ENCODE assay signal across 24 cellular contexts in the genomic region with DNA sequence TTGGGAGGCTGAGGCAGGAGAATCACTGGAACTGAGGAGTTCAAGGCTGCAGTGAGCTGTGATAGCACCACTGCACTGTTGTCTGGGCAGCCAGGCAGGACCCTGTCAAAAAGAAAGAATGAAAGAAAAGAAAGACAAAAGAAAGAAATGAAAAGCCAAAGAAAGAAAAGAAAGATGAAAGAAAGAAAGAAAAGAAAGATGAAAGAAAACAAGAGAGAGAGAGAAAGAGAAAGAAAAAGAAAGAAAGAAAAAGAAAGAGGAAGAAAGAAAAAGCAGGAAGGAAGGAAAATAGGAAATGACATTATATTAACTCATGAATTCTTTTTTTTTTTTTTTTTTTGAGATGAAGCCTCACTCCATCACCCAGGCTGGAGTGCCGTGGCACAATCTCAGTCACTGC. TPM values are rescaled to one million over a fixed set of nuclear protein-coding genes. Genes with fewer than 3 reads are reported as not detected.
DNase-seq lines count a peak whose midpoint lies in the region; ATAC-seq and TF ChIP-seq lines count a peak whose summit lies in the region.
"Had no signal": no experiment of that assay in that cellular context is flagged by ENCODE, and none has a peak within 500 bp of the region (broad histone marks: within the 10 kb centered on the region; RNA-seq: fewer than 3 reads in every experiment).

No MANE protein-coding gene starts in this region.

- H3K36me3 ChIP-seq in BLaER1 treated with 17β-estradiol and CSF1 and Interleukin-3, amounts not matched to agents 10 nM and 100 nM, result peaks cover 0 to 6% (median 0%) of the 10 kb centered on the region in 11 experiments; a peak in 2 of 22 replicates
- no peaks in the 10 kb centered on the region for H3K36me3 ChIP-seq in neutrophil
- H3K36me3 ChIP-seq: BE2C had no signal

- ATAC-seq in activated CD8-positive, alpha-beta T cell treated with anti-CD3 and anti-CD28 coated beads for 36 hours, result no peak
- no peak for ATAC-seq in activated CD8-positive, alpha-beta T cell treated with anti-CD3 and anti-CD28 coated beads, Interleukin-2, amount 10 ng/mL, durations not matched to agents 7 days and 5 days
- no peak for ATAC-seq in activated B cell treated with CpG ODN at 0.5 μM for 24 hours (ENCODE audit: low read depth)
- ATAC-seq: A549, HepG2, Panc1 had no signal

- H3K27ac ChIP-seq in BLaER1 treated with 17β-estradiol and CSF1 and Interleukin-3, amounts not matched to agents 10 nM and 100 nM, result no peak overlapping the region
- peak overlapping the region; percentile 76 for H3K27ac ChIP-seq in neutrophil
- H3K27ac ChIP-seq: A549, HL-60 had no signal

- no peak overlapping the region for H3K27ac Mint-ChIP-seq in activated CD8-positive, alpha-beta T cell treated with anti-CD3 and anti-CD28 coated beads for 36 hours
- H3K27ac Mint-ChIP-seq in activated CD8-positive, alpha-beta T cell treated with anti-CD3 and anti-CD28 coated beads, Interleukin-2, amount 10 ng/mL, durations not matched to agents 7 days and 5 days, result no peak overlapping the region
- peak overlapping the region; percentile 41 for H3K27ac Mint-ChIP-seq in activated B cell treated with CpG ODN at 0.5 μM for 24 hours
- H3K27ac Mint-ChIP-seq: CD4-positive, alpha-beta T cell had no signal

- no peaks in the 10 kb centered on the region for H3K27me3 Mint-ChIP-seq in activated CD8-positive, alpha-beta T cell treated with anti-CD3 and anti-CD28 coated beads for 36 hours
- H3K27me3 Mint-ChIP-seq in activated CD8-positive, alpha-beta T cell treated with anti-CD3 and anti-CD28 coated beads, Interleukin-2, amount 10 ng/mL, durations not matched to agents 7 days and 5 days (ENCODE audit: low read depth), result no peaks in the 10 kb centered on the region
- no peaks in the 10 kb centered on the region for H3K27me3 Mint-ChIP-seq in activated B cell treated with CpG ODN at 0.5 μM for 24 hours
- H3K27me3 Mint-ChIP-seq: CD4-positive, alpha-beta T cell had no signal

- H3K4me2 ChIP-seq in BLaER1 treated with 17β-estradiol and CSF1 and Interleukin-3, amounts not matched to agents 10 nM and 100 nM, result peak overlapping the region; percentile 10 to 69 (median 58); a peak in 21 of 22 replicates
- H3K4me2 ChIP-seq: A549 had no signal

- H3K9me3 ChIP-seq in BLaER1 treated with 17β-estradiol and CSF1 and Interleukin-3, amounts not matched to agents 10 nM and 100 nM (replicated peaks in 1 of 11), result no peaks in the 10 kb centered on the region
- no peaks in the 10 kb centered on the region for H3K9me3 ChIP-seq in neutrophil
- H3K9me3 ChIP-seq: A549, BE2C, Caco-2 had no signal

- TF ChIP-seq CTCF in activated CD8-positive, alpha-beta T cell treated with anti-CD3 and anti-CD28 coated beads for 36 hours (IDR thresholded peaks at IDR 0.05), result peak; percentile 38
- TF ChIP-seq CTCF in activated B cell treated with CpG ODN at 0.5 μM for 24 hours (IDR thresholded peaks at IDR 0.05), result no peak
- TF ChIP-seq CTCF in neutrophil (IDR thresholded peaks at IDR 0.05), result no peak

- intact Hi-C loops in activated CD8-positive, alpha-beta T cell treated with anti-CD3 and anti-CD28 coated beads for 36 hours (cut with micrococcal nuclease), result no loop called here
- intact Hi-C loops in activated B cell treated with CpG ODN at 0.5 μM for 24 hours (cut with micrococcal nuclease), result no loop called here

- no peaks in the 10 kb centered on the region for H3K27me3 ChIP-seq in BLaER1 treated with 17β-estradiol and CSF1 and Interleukin-3, amounts not matched to agents 10 nM and 100 nM
- no peaks in the 10 kb centered on the region for H3K27me3 ChIP-seq in neutrophil
- H3K27me3 ChIP-seq: BE2C had no signal

- peaks cover 0 to 7% (median under 1%) of the 10 kb centered on the region in 11 experiments; a peak in 9 of 22 replicates for H4K20me1 ChIP-seq in BLaER1 treated with 17β-estradiol and CSF1 and Interleukin-3, amounts not matched to agents 10 nM and 100 nM

- no peak overlapping the region for H3K9ac ChIP-seq in BLaER1 treated with 17β-estradiol and CSF1 and Interleukin-3, amounts not matched to agents 10 nM and 100 nM

- POLR2A ChIA-PET in activated CD8-positive, alpha-beta T cell treated with anti-CD3 and anti-CD28 coated beads for 36 hours (lab: Charles Lee), result no interaction called here
- POLR2A ChIA-PET in activated CD8-positive, alpha-beta T cell treated with anti-CD3 and anti-CD28 coated beads, Interleukin-2, amount 10 ng/mL, durations not matched to agents 7 days and 5 days (lab: Charles Lee), result no interaction called here
- POLR2A ChIA-PET in activated B cell treated with CpG ODN at 0.5 μM for 24 hours (lab: Charles Lee), result interaction anchor here (0.5 to 0.7 kb wide), 2 partner anchors 810 to 948 kb away, joined by 3 to 10 read pairs; partner anchors contain the start of gene TRIM56

- H3K4me1 Mint-ChIP-seq in activated CD8-positive, alpha-beta T cell treated with anti-CD3 and anti-CD28 coated beads for 36 hours (ENCODE audit: low read depth), result peaks cover 12% of the 10 kb centered on the region
- peaks cover 22% of the 10 kb centered on the region for H3K4me1 Mint-ChIP-seq in activated CD8-positive, alpha-beta T cell treated with anti-CD3 and anti-CD28 coated beads, Interleukin-2, amount 10 ng/mL, durations not matched to agents 7 days and 5 days (ENCODE audit: low read depth)
- H3K4me1 Mint-ChIP-seq in activated B cell treated with CpG ODN at 0.5 μM for 24 hours, result peaks cover 25% of the 10 kb centered on the region

- no peaks in the 10 kb centered on the region for H3K36me3 Mint-ChIP-seq in activated CD8-positive, alpha-beta T cell treated with anti-CD3 and anti-CD28 coated beads for 36 hours (ENCODE audit: low read depth)
- peaks cover 7% of the 10 kb centered on the region for H3K36me3 Mint-ChIP-seq in activated CD8-positive, alpha-beta T cell treated with anti-CD3 and anti-CD28 coated beads, Interleukin-2, amount 10 ng/mL, durations not matched to agents 7 days and 5 days (ENCODE audit: low read depth)
- peaks cover 5% of the 10 kb centered on the region for H3K36me3 Mint-ChIP-seq in activated B cell treated with CpG ODN at 0.5 μM for 24 hours (ENCODE audit: low read depth)

- no peak overlapping the region for H3K4me3 ChIP-seq in BLaER1 treated with 17β-estradiol and CSF1 and Interleukin-3, amounts not matched to agents 10 nM and 100 nM
- peak overlapping the region; percentile 18 to 29 for H3K4me3 ChIP-seq in neutrophil (ENCODE audit: low read depth in 1 of 2, low read length in 1 of 2)
- H3K4me3 ChIP-seq: A549 had no signal

- H3K4me1 ChIP-seq in BLaER1 treated with 17β-estradiol and CSF1 and Interleukin-3, amounts not matched to agents 10 nM and 100 nM, result peaks cover 8 to 24% (median 17%) of the 10 kb centered on the region in 10 experiments; a peak in 19 of 20 replicates
- peaks cover 53 to 54% of the 10 kb centered on the region in 2 experiments for H3K4me1 ChIP-seq in neutrophil (ENCODE audit: control insufficient read depth in 1 of 2, insufficient read depth in 1 of 2, low read depth in 1 of 2, low read length in 1 of 2)
- H3K4me1 ChIP-seq: BE2C had no signal

- no peak for DNase-seq in activated CD8-positive, alpha-beta T cell treated with anti-CD3 and anti-CD28 coated beads for 36 hours
- no peak for DNase-seq in activated CD8-positive, alpha-beta T cell treated with anti-CD3 and anti-CD28 coated beads, Interleukin-2, amount 10 ng/mL, durations not matched to agents 7 days and 5 days
- DNase-seq in activated B cell treated with CpG ODN at 0.5 μM for 24 hours (no peak), SIG-M5 (lab: John Stamatoyannopoulos, UW) (no peak), RKO (ENCODE audit: low spot score) (no peak)
- DNase-seq: BE2C; Caco-2; CD4-positive, alpha-beta T cell; H7; KG1; NCI-H1092; NCI-H1436; NCI-H187 treated with DMSO at 0.1 percent for 48 hours; NCI-H2107; NCI-H510A had no signal

- CTCF ChIA-PET in activated CD8-positive, alpha-beta T cell treated with anti-CD3 and anti-CD28 coated beads for 36 hours (lab: Charles Lee), result no interaction called here
- CTCF ChIA-PET in activated CD8-positive, alpha-beta T cell treated with anti-CD3 and anti-CD28 coated beads, Interleukin-2, amount 10 ng/mL, durations not matched to agents 7 days and 5 days (lab: Charles Lee), result no interaction called here
- CTCF ChIA-PET in activated B cell treated with CpG ODN at 0.5 μM for 24 hours (lab: Charles Lee), result no interaction called here

- H3K9me3 Mint-ChIP-seq in activated CD8-positive, alpha-beta T cell treated with anti-CD3 and anti-CD28 coated beads for 36 hours, result no peaks in the 10 kb centered on the region
- no peaks in the 10 kb centered on the region for H3K9me3 Mint-ChIP-seq in activated CD8-positive, alpha-beta T cell treated with anti-CD3 and anti-CD28 coated beads, Interleukin-2, amount 10 ng/mL, durations not matched to agents 7 days and 5 days (ENCODE audit: insufficient read depth)
- H3K9me3 Mint-ChIP-seq in activated B cell treated with CpG ODN at 0.5 μM for 24 hours, result no peaks in the 10 kb centered on the region
- H3K9me3 Mint-ChIP-seq: CD4-positive, alpha-beta T cell had no signal

- no peak overlapping the region for H3K4me3 Mint-ChIP-seq in activated CD8-positive, alpha-beta T cell treated with anti-CD3 and anti-CD28 coated beads for 36 hours
- no peak overlapping the region for H3K4me3 Mint-ChIP-seq in activated CD8-positive, alpha-beta T cell treated with anti-CD3 and anti-CD28 coated beads, Interleukin-2, amount 10 ng/mL, durations not matched to agents 7 days and 5 days
- no peak overlapping the region for H3K4me3 Mint-ChIP-seq in activated B cell treated with CpG ODN at 0.5 μM for 24 hours

RNA-seq across cellular contexts. Expression of gene SPDYE3, which starts 32.4 kb away (rescaled TPM):
- not detected for total RNA-seq in activated CD8-positive, alpha-beta T cell treated with anti-CD3 and anti-CD28 coated beads for 36 hours
- total RNA-seq in activated CD8-positive, alpha-beta T cell treated with anti-CD3 and anti-CD28 coated beads, Interleukin-2, amount 10 ng/mL, durations not matched to agents 7 days and 5 days, result not detected
- not detected in 2 replicates for total RNA-seq in activated B cell treated with CpG ODN at 0.5 μM for 24 hours
- total RNA-seq: Caco-2; CD4-positive, alpha-beta T cell; G401; H7; HepG2; HT-29 had no signal

RNA-seq across cellular contexts. Expression of gene PVRIG, which starts 55.4 kb away (rescaled TPM):
- 10 to 100 TPM; 29.8 to 30.2 TPM for total RNA-seq in activated CD8-positive, alpha-beta T cell treated with anti-CD3 and anti-CD28 coated beads for 36 hours
- 10 to 100 TPM; 61.6 to 64.8 TPM for total RNA-seq in activated CD8-positive, alpha-beta T cell treated with anti-CD3 and anti-CD28 coated beads, Interleukin-2, amount 10 ng/mL, durations not matched to agents 7 days and 5 days
- total RNA-seq in activated B cell treated with CpG ODN at 0.5 μM for 24 hours, result 17.1 and 20.0 TPM in 2 replicates
- total RNA-seq: Caco-2, G401, H7, HepG2, HT-29, SK-MEL-5 had no signal

Comparison
In these comparisons a context has a peak if more than half of its experiments do, and no peak if none do; other contexts are left out.
1. H3K4me3 ChIP-seq: peak in neutrophil (2 of 2); none in BLaER1 treated with 17β-estradiol and CSF1 and Interleukin-3, amounts not matched to agents 10 nM and 100 nM (0 of 10).